In the genomic region with DNA sequence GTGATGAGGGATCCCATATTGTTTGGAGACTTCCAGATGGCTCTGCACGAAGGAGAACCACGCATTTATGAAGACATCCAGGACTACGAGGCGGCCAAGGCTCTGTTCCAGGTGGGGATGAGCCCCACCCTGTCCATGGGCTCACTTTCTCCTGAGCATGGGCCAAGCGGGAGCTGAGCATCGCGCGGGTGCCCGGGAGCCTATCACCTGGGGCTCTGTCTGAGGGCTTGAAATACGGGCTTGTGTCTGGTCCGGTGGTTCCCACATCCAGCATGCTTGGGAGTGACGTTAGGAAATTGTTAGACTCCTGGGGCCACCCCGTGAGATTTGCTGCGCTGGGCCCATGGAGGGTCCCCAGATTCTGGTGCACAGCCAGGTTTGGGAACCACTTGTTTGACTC, we compare ENCODE assay signal across 16 cellular contexts.
DNase-seq lines count a peak whose midpoint lies in the region; ATAC-seq and TF ChIP-seq lines count a peak whose summit lies in the region.
"Had no signal": no experiment of that assay in that cellular context is flagged by ENCODE, and none has a peak within 500 bp of the region (broad histone marks: within the 10 kb centered on the region; RNA-seq: fewer than 3 reads in every experiment).

No MANE protein-coding gene starts in this region.

- H2AFZ ChIP-seq in H9 (ENCODE audit: low read length), result no peak overlapping the region
- H2AFZ ChIP-seq: GM23338 had no signal

- no peaks in the 10 kb centered on the region; a peak in 1 of 5 replicates for H3K9me3 Mint-ChIP-seq in H9
- H3K9me3 Mint-ChIP-seq: GM23338, HFFc6 had no signal

- H2BK15ac ChIP-seq in H9 (ENCODE audit: low read depth, low read length), result no peak overlapping the region

- H3K79me2 ChIP-seq in H9 (ENCODE audit: insufficient read depth, low read length), result no peaks in the 10 kb centered on the region

- no peak overlapping the region for H3K56ac ChIP-seq in H9 (ENCODE audit: insufficient read length, low read depth, low read length)

- no peaks in the 10 kb centered on the region for H3K23me2 ChIP-seq in H9 (ENCODE audit: insufficient read length, low read depth, low read length, poor library complexity, severe bottlenecking)

- no peaks in the 10 kb centered on the region for H3K36me3 ChIP-seq in RWPE2 (ENCODE audit: low read depth)
- no peaks in the 10 kb centered on the region for H3K36me3 ChIP-seq in WERI-Rb-1
- H3K36me3 ChIP-seq: HAP-1 had no signal

- H4K20me1 ChIP-seq in H9 (ENCODE audit: control insufficient read depth, insufficient read depth, insufficient read length), result no peaks in the 10 kb centered on the region

- H3K4ac ChIP-seq in H9 (ENCODE audit: low read depth, low read length), result no peak overlapping the region

- no peaks in the 10 kb centered on the region for H3K9me3 ChIP-seq in H9 (ENCODE audit: control insufficient read depth, low read depth, low read length)
- H3K9me3 ChIP-seq in RWPE2 (ENCODE audit: severe bottlenecking), result no peaks in the 10 kb centered on the region
- peaks cover 3% of the 10 kb centered on the region for H3K9me3 ChIP-seq in WERI-Rb-1 (ENCODE audit: severe bottlenecking)
- H3K9me3 ChIP-seq: HAP-1 had no signal

- no peak overlapping the region for H2BK120ac ChIP-seq in H9 (ENCODE audit: low read depth, low read length, poor library complexity, severe bottlenecking)

- H3K27me3 ChIP-seq in H9 (ENCODE audit: insufficient read depth, low read length), result no peaks in the 10 kb centered on the region; the same call in 1 of the 2 replicates
- peaks cover 17% of the 10 kb centered on the region for H3K27me3 ChIP-seq in RWPE2 (ENCODE audit: insufficient read depth, poor library complexity, severe bottlenecking)
- H3K27me3 ChIP-seq in WERI-Rb-1 (ENCODE audit: insufficient read depth, low read depth, severe bottlenecking), result no peaks in the 10 kb centered on the region

- no peak overlapping the region for H3K27ac ChIP-seq in H9 (ENCODE audit: insufficient read length, low read depth, low read length)
- H3K27ac ChIP-seq in RWPE2 (ENCODE audit: poor library complexity, severe bottlenecking), result no peak overlapping the region
- no peak overlapping the region for H3K27ac ChIP-seq in WERI-Rb-1

- H2AK5ac ChIP-seq in H9 (ENCODE audit: insufficient read length, low read length), result no peak overlapping the region

- H4K91ac ChIP-seq in H9 (ENCODE audit: insufficient read length, low read depth, low read length), result no peak overlapping the region

- no peak overlapping the region for H3K4me3 Mint-ChIP-seq in H9
- H3K4me3 Mint-ChIP-seq: CD4-positive, alpha-beta memory T cell; GM23338; HFFc6 had no signal

- H3K4me1 ChIP-seq in H9 (ENCODE audit: insufficient read depth, low read length), result no peaks in the 10 kb centered on the region
- no peaks in the 10 kb centered on the region for H3K4me1 ChIP-seq in RWPE2 (ENCODE audit: insufficient read depth, poor library complexity, severe bottlenecking)

- H4K5ac ChIP-seq in H9 (ENCODE audit: insufficient read length, low read depth, low read length), result no peak overlapping the region

- no peak overlapping the region for H3K4me2 ChIP-seq in H9 (ENCODE audit: insufficient read depth, insufficient read length, low read length)
- H3K4me2 ChIP-seq: GM23338 had no signal

- H3K27ac Mint-ChIP-seq in H9, result no peak overlapping the region
- H3K27ac Mint-ChIP-seq: GM23338, HFFc6 had no signal

- H4K8ac ChIP-seq in H9 (replicated peaks; ENCODE audit: insufficient read length, low read depth, low read length), result no peak overlapping the region

- no peak for ATAC-seq in RWPE2 (ENCODE audit: low read depth)
- ATAC-seq: GM23338 had no signal

- H3K23ac ChIP-seq in H9 (ENCODE audit: insufficient read length, low read depth, low read length), result no peak overlapping the region

- H3K4me1 Mint-ChIP-seq in H9, result no peaks in the 10 kb centered on the region
- H3K4me1 Mint-ChIP-seq: CD4-positive, alpha-beta memory T cell; GM23338 had no signal

- H2BK20ac ChIP-seq in H9 (ENCODE audit: low read depth, low read length, poor library complexity, severe bottlenecking), result no peak overlapping the region

- no peak overlapping the region for H2BK12ac ChIP-seq in H9 (ENCODE audit: insufficient read length, low read depth, low read length)

- DNase-seq in H9 (no peak), RWPE2 (ENCODE audit: low spot score) (peak; percentile 29), mesenteric fat pad (ENCODE audit: low spot score) (peak; percentile 62), amniotic stem cell (lab: John Stamatoyannopoulos, UW) (no peak), NCI-H2196 (lab: John Stamatoyannopoulos, UW; ENCODE audit: unreplicated experiment) (no peak), WERI-Rb-1 (no peak)
- DNase-seq: C1 segment of cervical spinal cord; Calu3; CD4-positive, alpha-beta memory T cell; COR-L47; DMS53; DMS79 treated with DMSO at 0.1 percent for 48 hours; GF-D8; HFFc6 had no signal

- H3K18ac ChIP-seq in H9 (ENCODE audit: insufficient read length, low read depth, low read length), result no peak overlapping the region

- no peak overlapping the region for H3K4me3 ChIP-seq in RWPE2 (ENCODE audit: severe bottlenecking)
- H3K4me3 ChIP-seq in WERI-Rb-1 (ENCODE audit: low read depth, low read length), result no peak overlapping the region
- H3K4me3 ChIP-seq: GM23338, HAP-1 had no signal

- TF ChIP-seq CTCF in H9 (conservative IDR thresholded peaks at IDR 0.05), result no peak
- TF ChIP-seq CTCF in RWPE2 (IDR thresholded peaks at IDR 0.05; ENCODE audit: poor library complexity, severe bottlenecking), result no peak
- no peak for TF ChIP-seq CTCF in WERI-Rb-1 (IDR thresholded peaks at IDR 0.05; ENCODE audit: low read depth, low read length)

- no peaks in the 10 kb centered on the region for H3K36me3 Mint-ChIP-seq in H9 (ENCODE audit: insufficient read depth in 1 of 3, low read depth in 3 of 3)

- WGBS in H9 (ENCODE audit: extremely low coverage, insufficient read length, low lambda C conversion rate), result no CpG with 5 or more reads among the region's 14 CpGs

- H3K14ac ChIP-seq in H9 (ENCODE audit: insufficient read depth, low read length), result peak overlapping the region; percentile 66; the same call in 1 of the 2 replicates

- no peaks in the 10 kb centered on the region for H3K79me1 ChIP-seq in H9 (ENCODE audit: insufficient read depth, low read depth, low read length, poor library complexity, severe bottlenecking)

- H3T11ph ChIP-seq in H9 (ENCODE audit: low read length), result no peak overlapping the region

- H3K9ac ChIP-seq in H9 (ENCODE audit: extremely low read depth, insufficient read length, low read length), result no peak overlapping the region

- H2BK5ac ChIP-seq in H9 (ENCODE audit: insufficient read length, low read length), result no peak overlapping the region

- H3K27me3 Mint-ChIP-seq in H9 (ENCODE audit: low read depth), result peaks cover 79% of the 10 kb centered on the region

Comparison
In these comparisons a context has a peak if more than half of its experiments do, and no peak if none do; other contexts are left out.
1. DNase-seq: peak in RWPE2 (single experiment) and mesenteric fat pad (single experiment); none in H9 (single experiment), amniotic stem cell (single experiment), NCI-H2196 (single experiment) and WERI-Rb-1 (single experiment).